Comparison of ENCODE assay signal across 8 cellular contexts in the genomic region with DNA sequence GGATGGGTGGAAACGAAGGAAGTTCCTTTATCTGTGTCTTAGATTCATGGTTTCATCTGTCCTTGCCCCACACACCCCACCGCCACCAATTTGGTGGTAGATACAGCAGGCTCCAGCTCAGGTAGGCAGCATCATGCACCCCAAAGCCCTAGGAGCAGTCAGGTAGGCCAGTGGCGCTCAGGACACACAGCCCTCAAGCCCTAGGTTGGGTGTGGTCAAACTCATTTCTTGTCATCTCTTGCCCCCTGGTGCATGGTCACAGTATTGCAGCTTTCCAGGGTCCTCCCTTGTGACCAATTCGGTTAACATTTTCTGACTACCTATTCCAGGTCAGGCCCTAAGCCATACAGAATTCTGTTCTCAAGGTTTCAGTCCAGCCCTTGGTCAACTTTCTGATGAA. TPM values are rescaled to one million over a fixed set of nuclear protein-coding genes. Genes with fewer than 3 reads are reported as not detected.
DNase-seq lines count a peak whose midpoint lies in the region; ATAC-seq and TF ChIP-seq lines count a peak whose summit lies in the region.

No MANE protein-coding gene starts in this region.

- H3K36me3 Mint-ChIP-seq in memory B cell = no peaks in the 10 kb centered on the region
- no peaks in the 10 kb centered on the region for H3K36me3 Mint-ChIP-seq in stimulated activated naive B cell treated with anti-CD40 and anti-IgM and Interleukin-4, amounts not matched to agents 10 μg/mL and 1 μg/mL and 100 μg/mL, for 72 hours

- H3K27ac ChIP-seq in DND-41 (ENCODE audit: low read length) (no peak overlapping the region), Karpas-422 (ENCODE audit: low read length) (no peak overlapping the region)

- DNase-seq in DND-41 (peak; percentile 56), Karpas-422 (peak; percentile 90), UCSD-AML1 (lab: John Stamatoyannopoulos, UW; ENCODE audit: unreplicated experiment) (peak; percentile 66), cardiac fibroblast (ENCODE audit: low read depth in 2 of 2) (peak; percentile 7 to 10), memory B cell (ENCODE audit: low spot score in 2 of 2) (peak; percentile 20 to 35)
- DNase-seq in stimulated activated naive B cell treated with anti-CD40 and anti-IgM and Interleukin-4, amounts not matched to agents 10 μg/mL and 1 μg/mL and 100 μg/mL, for 72 hours = peak; percentile 51

- H3K4me2 ChIP-seq in DND-41 (ENCODE audit: insufficient read depth, low read length) = no peak overlapping the region
- H3K4me2 ChIP-seq in Karpas-422 (ENCODE audit: low read depth, low read length, poor library complexity, severe bottlenecking) = no peak overlapping the region

- H3K4me3 ChIP-seq in DND-41 (ENCODE audit: low read depth in 1 of 2, low read length in 2 of 2) (no peak overlapping the region), Karpas-422 (ENCODE audit: low read length) (no peak overlapping the region), cardiac fibroblast (replicated peaks in 1 of 2; ENCODE audit: low read depth in 2 of 2, low read length in 2 of 2) (no peak overlapping the region)

- H4K20me1 ChIP-seq in DND-41 (ENCODE audit: insufficient read depth, low read length) (no peaks in the 10 kb centered on the region), Karpas-422 (ENCODE audit: insufficient read depth, low read depth, low read length) (no peaks in the 10 kb centered on the region)

- H3K36me3 ChIP-seq in DND-41 (ENCODE audit: insufficient read depth, low read length) (no peaks in the 10 kb centered on the region), Karpas-422 (ENCODE audit: insufficient read depth, low read length) (no peaks in the 10 kb centered on the region)

- H3K4me3 Mint-ChIP-seq in memory B cell = no peak overlapping the region
- no peak overlapping the region for H3K4me3 Mint-ChIP-seq in stimulated activated naive B cell treated with anti-CD40 and anti-IgM and Interleukin-4, amounts not matched to agents 10 μg/mL and 1 μg/mL and 100 μg/mL, for 72 hours

- no peak overlapping the region for H3K27ac Mint-ChIP-seq in memory B cell
- no peak overlapping the region for H3K27ac Mint-ChIP-seq in stimulated activated naive B cell treated with anti-CD40 and anti-IgM and Interleukin-4, amounts not matched to agents 10 μg/mL and 1 μg/mL and 100 μg/mL, for 72 hours

- H3K9me3 Mint-ChIP-seq in memory B cell = no peaks in the 10 kb centered on the region
- H3K9me3 Mint-ChIP-seq in stimulated activated naive B cell treated with anti-CD40 and anti-IgM and Interleukin-4, amounts not matched to agents 10 μg/mL and 1 μg/mL and 100 μg/mL, for 72 hours = no peaks in the 10 kb centered on the region

- no peaks in the 10 kb centered on the region for H3K4me1 Mint-ChIP-seq in memory B cell
- H3K4me1 Mint-ChIP-seq in stimulated activated naive B cell treated with anti-CD40 and anti-IgM and Interleukin-4, amounts not matched to agents 10 μg/mL and 1 μg/mL and 100 μg/mL, for 72 hours = no peaks in the 10 kb centered on the region

- no peaks in the 10 kb centered on the region for H3K79me2 ChIP-seq in DND-41 (ENCODE audit: insufficient read depth, low read length)
- H3K79me2 ChIP-seq in Karpas-422 (ENCODE audit: low read length) = no peaks in the 10 kb centered on the region

- H3K4me1 ChIP-seq in DND-41 (ENCODE audit: insufficient read depth, low read length) (no peaks in the 10 kb centered on the region), Karpas-422 (ENCODE audit: low read length) (no peaks in the 10 kb centered on the region)

- TF ChIP-seq CTCF in DND-41 (IDR thresholded peaks at IDR 0.05; ENCODE audit: borderline replicate concordance, extremely low read depth, low read length, poor library complexity, severe bottlenecking) (peak; percentile 80), cardiac fibroblast (IDR thresholded peaks at IDR 0.05; ENCODE audit: low read depth, low read length) (peak; percentile 39)

- H3K27me3 ChIP-seq in DND-41 (ENCODE audit: insufficient read depth, low read length, poor library complexity) = no peaks in the 10 kb centered on the region
- H3K27me3 ChIP-seq in Karpas-422 (ENCODE audit: low read length) = no peaks in the 10 kb centered on the region

- H3K27me3 Mint-ChIP-seq in memory B cell = peaks cover 8% of the 10 kb centered on the region
- peaks cover 8 to 22% of the 10 kb centered on the region in 2 donors for H3K27me3 Mint-ChIP-seq in stimulated activated naive B cell treated with anti-CD40 and anti-IgM and Interleukin-4, amounts not matched to agents 10 μg/mL and 1 μg/mL and 100 μg/mL, for 72 hours

- no peaks in the 10 kb centered on the region for H3K9me2 ChIP-seq in Karpas-422 (replicated peaks; ENCODE audit: insufficient read depth, low read length)

- H3K9me3 ChIP-seq in DND-41 (ENCODE audit: insufficient read depth, low read length, severe bottlenecking) (no peaks in the 10 kb centered on the region), Karpas-422 (ENCODE audit: low read length) (no peaks in the 10 kb centered on the region)

- H2AFZ ChIP-seq in DND-41 (ENCODE audit: low read depth, low read length) = no peak overlapping the region
- H2AFZ ChIP-seq in Karpas-422 (ENCODE audit: low read length) = no peak overlapping the region

- ATAC-seq in DND-41 (ENCODE audit: insufficient read depth, low read depth) (peak; percentile 68; the same call in 2 of the 3 replicates), GM19468 (IDR thresholded peaks at IDR 0.05; ENCODE audit: extremely low read depth, unreplicated experiment) (peak; percentile 58), memory B cell (ENCODE audit: low read depth) (no peak), HG03460 (IDR thresholded peaks at IDR 0.05; ENCODE audit: unreplicated experiment) (no peak)
- ATAC-seq in stimulated activated naive B cell treated with anti-CD40 and anti-IgM and Interleukin-4, amounts not matched to agents 10 μg/mL and 1 μg/mL and 100 μg/mL, for 72 hours (replicated peaks) = peak; percentile 67 to 94

- H3K9ac ChIP-seq in DND-41 (ENCODE audit: low read depth, low read length) (no peak overlapping the region), Karpas-422 (ENCODE audit: low read length) (no peak overlapping the region)

RNA-seq across cellular contexts. Expression of gene PRRG3, which starts 14.5 kb away (rescaled TPM):
- total RNA-seq in Karpas-422 (2014; rRNA removed; shearing (Covaris generic); ENCODE audit: low replicate concordance) = not detected in 2 replicates

RNA-seq across cellular contexts. Expression of gene FATE1, which starts 35.0 kb away (rescaled TPM):
- not detected in 2 replicates for total RNA-seq in Karpas-422 (2014; rRNA removed; shearing (Covaris generic); ENCODE audit: low replicate concordance)

RNA-seq across cellular contexts. Expression of gene CNGA2, which starts 53.7 kb away (rescaled TPM):
- not detected in 2 replicates for total RNA-seq in Karpas-422 (2014; rRNA removed; shearing (Covaris generic); ENCODE audit: low replicate concordance)

Comparison
In these comparisons a context has a peak if more than half of its experiments do, and no peak if none do; other contexts are left out.
1. ATAC-seq: peak in DND-41 (single experiment), GM19468 (single experiment) and stimulated activated naive B cell treated with anti-CD40 and anti-IgM and Interleukin-4, amounts not matched to agents 10 μg/mL and 1 μg/mL and 100 μg/mL, for 72 hours (2 of 2); none in memory B cell (single experiment) and HG03460 (single experiment).
2. DNase-seq: peak in every context shown above with its lines; median percentile 90 in Karpas-422; 66 in UCSD-AML1; 56 in DND-41; 51 in stimulated activated naive B cell treated with anti-CD40 and anti-IgM and Interleukin-4, amounts not matched to agents 10 μg/mL and 1 μg/mL and 100 μg/mL, for 72 hours; 28 in memory B cell; 8 in cardiac fibroblast.